8 cellular contexts compared by ENCODE assay signal in genomic region chr5:96934695-96935555, GRCh38.
DNase-seq lines count a peak whose midpoint lies in the region; ATAC-seq and FAIRE-seq lines count a peak whose summit lies in the region.

No MANE protein-coding gene starts in this region.

- DNase-seq in GM18507 (ENCODE audit: extremely low spot score, insufficient read length, low read depth), result peak; percentile 51
- DNase-seq in NCI-H2029 (lab: John Stamatoyannopoulos, UW), result peak; percentile 95
- DNase-seq in T-helper 9 cell, result peak; percentile 85
- peak; percentile 98 for DNase-seq in astrocyte of the hippocampus (ENCODE audit: low read depth, low spot score)
- peak; percentile 83 to 92 for DNase-seq in hippocampal formation (lab: John Stamatoyannopoulos, UW)
- peak; percentile 99 for DNase-seq in retina
- DNase-seq in GM19239 (ENCODE audit: insufficient read length, low spot score), result no peak

- peak; percentile 60 for ATAC-seq in HG02981 (IDR thresholded peaks at IDR 0.05; ENCODE audit: unreplicated experiment)

- FAIRE-seq in GM18507 (lab: Jason Lieb, UNC) (peak; percentile 95), GM19239 (lab: Jason Lieb, UNC) (no peak)
